17 cellular contexts compared by ENCODE assay signal in the genomic region with DNA sequence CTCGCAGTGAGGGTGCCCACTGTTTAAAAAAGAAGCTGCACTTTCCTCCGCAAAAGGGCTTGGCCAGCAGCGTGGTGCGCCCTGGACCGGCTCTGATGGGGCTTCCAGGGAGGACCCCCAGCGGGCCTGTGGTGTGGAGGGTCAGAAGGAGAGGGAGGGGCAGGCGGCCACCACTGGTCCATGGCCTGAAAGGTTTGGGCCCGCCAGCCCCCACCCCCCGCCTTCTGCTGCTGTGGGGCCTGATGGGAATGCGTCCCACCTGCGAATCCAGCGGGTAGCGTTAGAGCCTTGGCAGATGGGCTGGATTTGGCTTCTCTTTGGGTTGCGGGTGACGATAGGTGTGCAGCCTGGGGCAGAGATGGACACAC. TPM values are rescaled to one million over a fixed set of nuclear protein-coding genes. Genes with fewer than 3 reads are reported as not detected.
"Had no signal": no experiment of that assay in that cellular context is flagged by ENCODE, and none has a peak within 500 bp of the region (broad histone marks: within the 10 kb centered on the region; RNA-seq: fewer than 3 reads in every experiment).

No MANE protein-coding gene starts in this region.

- ATAC-seq: naive thymus-derived CD8-positive, alpha-beta T cell; stimulated activated naive B cell treated with anti-CD40 and anti-IgM and Interleukin-4, amounts not matched to agents 10 μg/mL and 1 μg/mL and 100 μg/mL, for 72 hours had no signal

- H3K4me3 ChIP-seq: dorsolateral prefrontal cortex, heart left ventricle, mucosa of descending colon, right atrium auricular region had no signal

- DNase-seq: cortex of kidney; effector CD8-positive, alpha-beta T cell; heart left ventricle; hippocampal formation; kidney glomerular epithelial cell; mammary epithelial cell; naive thymus-derived CD8-positive, alpha-beta T cell; stimulated activated CD4-positive, alpha-beta T cell treated with anti-CD3 and anti-CD28 coated beads, Interleukin-15, amount 100 ng/mL, for 24 hours; stimulated activated CD4-positive, alpha-beta T cell treated with anti-CD3 and anti-CD28 coated beads, Interleukin-1b, Interleukin-23, amount 100 ng/mL, for 48 hours; stimulated activated CD4-positive, alpha-beta T cell treated with anti-CD3 and anti-CD28 coated beads, Interleukin-4, amount 100 ng/mL, for 24 hours; stimulated activated naive B cell treated with anti-CD40 and anti-IgM and Interleukin-4, amounts not matched to agents 10 μg/mL and 1 μg/mL and 100 μg/mL, for 72 hours; trophoblast cell had no signal

- H3K4me3 Mint-ChIP-seq: naive thymus-derived CD8-positive, alpha-beta T cell; stimulated activated naive B cell treated with anti-CD40 and anti-IgM and Interleukin-4, amounts not matched to agents 10 μg/mL and 1 μg/mL and 100 μg/mL, for 72 hours had no signal

- H3K27ac Mint-ChIP-seq: stimulated activated naive B cell treated with anti-CD40 and anti-IgM and Interleukin-4, amounts not matched to agents 10 μg/mL and 1 μg/mL and 100 μg/mL, for 72 hours had no signal

- H3K27me3 ChIP-seq: dorsolateral prefrontal cortex, heart left ventricle, right atrium auricular region had no signal

- H3K36me3 ChIP-seq: right atrium auricular region had no signal

- H3K4me1 Mint-ChIP-seq: stimulated activated naive B cell treated with anti-CD40 and anti-IgM and Interleukin-4, amounts not matched to agents 10 μg/mL and 1 μg/mL and 100 μg/mL, for 72 hours had no signal

- H3K9me3 ChIP-seq: heart left ventricle, mucosa of descending colon, right atrium auricular region had no signal

- H3K4me1 ChIP-seq: heart left ventricle, right atrium auricular region had no signal

- H3K27ac ChIP-seq: dorsolateral prefrontal cortex, heart left ventricle, right atrium auricular region had no signal

- H3K9me3 Mint-ChIP-seq: stimulated activated naive B cell treated with anti-CD40 and anti-IgM and Interleukin-4, amounts not matched to agents 10 μg/mL and 1 μg/mL and 100 μg/mL, for 72 hours had no signal

RNA-seq across cellular contexts. Expression of a gene that starts 34.7 kb away (rescaled TPM):
- total RNA-seq: frontal cortex had no signal
- polyA plus RNA-seq: neural cell had no signal
